Comparison of ENCODE assay signal across 10 cellular contexts in the genomic region with DNA sequence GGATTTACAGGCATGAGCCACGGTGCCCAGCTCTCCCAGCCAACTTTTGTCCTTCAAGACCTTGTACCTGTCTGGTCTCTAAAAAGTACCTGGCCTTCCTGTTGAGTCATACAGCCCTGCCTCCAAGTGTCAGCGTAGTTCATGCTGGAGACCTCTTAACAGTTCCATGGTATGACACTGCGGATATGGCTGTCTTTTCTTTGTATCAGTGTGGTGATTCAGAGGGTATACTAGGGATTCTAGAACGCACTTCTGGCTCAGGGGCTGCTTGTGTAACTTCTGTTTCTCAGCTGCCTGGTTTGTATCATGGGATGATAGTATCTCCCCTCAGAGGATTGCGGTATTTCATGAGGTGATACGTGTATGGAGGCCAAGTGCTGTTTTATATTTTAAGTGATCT. TPM values are rescaled to one million over a fixed set of nuclear protein-coding genes. Genes with fewer than 3 reads are reported as not detected.
A peak's percentile ranks its signal among the peaks of the same experiment; 100 is the strongest.
DNase-seq lines count a peak whose midpoint lies in the region; ATAC-seq and TF ChIP-seq lines count a peak whose summit lies in the region.
"Had no signal": no experiment of that assay in that cellular context is flagged by ENCODE, and none has a peak within 500 bp of the region (broad histone marks: within the 10 kb centered on the region; RNA-seq: fewer than 3 reads in every experiment).

No MANE protein-coding gene starts in this region.

- H3K9me3 Mint-ChIP-seq in activated naive CD4-positive, alpha-beta T cell treated with anti-CD3 and anti-CD28 coated beads for 36 hours: no peaks in the 10 kb centered on the region
- no peaks in the 10 kb centered on the region for H3K9me3 Mint-ChIP-seq in WTC11
- H3K9me3 Mint-ChIP-seq in stimulated activated naive CD8-positive, alpha-beta T cell treated with anti-CD3 and anti-CD28 coated beads, Interleukin-15, amount 100 ng/mL, for 72 hours: no peaks in the 10 kb centered on the region

- no peak for DNase-seq in activated naive CD4-positive, alpha-beta T cell treated with anti-CD3 and anti-CD28 coated beads for 36 hours
- no peak for DNase-seq in activated naive CD4-positive, alpha-beta T cell (lab: John Stamatoyannopoulos, UW)
- DNase-seq in WTC11 (ENCODE audit: low spot score): no peak
- DNase-seq in fibroblast of villous mesenchyme (ENCODE audit: low read depth): peak; percentile 88
- DNase-seq in stimulated activated naive CD8-positive, alpha-beta T cell treated with anti-CD3 and anti-CD28 coated beads, Interleukin-15, amount 100 ng/mL, for 72 hours: no peak
- DNase-seq in NCI-H1048 (lab: John Stamatoyannopoulos, UW): no peak
- DNase-seq in brain microvascular endothelial cell: no peak
- DNase-seq: NCI-H1105 treated with DMSO at 0.1 percent for 48 hours, Peyer's patch had no signal

- H3K27me3 ChIP-seq in brain microvascular endothelial cell (replicated peaks): no peaks in the 10 kb centered on the region
- H3K27me3 ChIP-seq: Peyer's patch had no signal

- TF ChIP-seq CTCF in WTC11 (IDR thresholded peaks at IDR 0.05) (no peak), fibroblast of villous mesenchyme (IDR thresholded peaks at IDR 0.05; ENCODE audit: insufficient read depth, low read depth, low read length) (no peak), brain microvascular endothelial cell (IDR thresholded peaks at IDR 0.05; ENCODE audit: low read depth, low read length, missing control alignments) (no peak)

- H3K36me3 Mint-ChIP-seq in activated naive CD4-positive, alpha-beta T cell treated with anti-CD3 and anti-CD28 coated beads for 36 hours (ENCODE audit: low read depth): peaks cover 14% of the 10 kb centered on the region
- H3K36me3 Mint-ChIP-seq in WTC11: no peaks in the 10 kb centered on the region

- intact Hi-C loops in activated naive CD4-positive, alpha-beta T cell treated with anti-CD3 and anti-CD28 coated beads for 36 hours (cut with micrococcal nuclease): loop anchor here (2.0 to 10.0 kb wide), 3 partner anchors 97 to 299 kb away; no protein-coding TSS in a partner anchor

- CTCF ChIA-PET in activated naive CD4-positive, alpha-beta T cell treated with anti-CD3 and anti-CD28 coated beads for 36 hours (lab: Charles Lee): interaction anchor here (0.6 to 0.7 kb wide), 2 partner anchors 58 to 97 kb away, joined by 3 read pairs; no protein-coding TSS in a partner anchor
- CTCF ChIA-PET in WTC11 (lab: Charles Lee): interaction anchor here (0.6 to 1.7 kb wide), 6 partner anchors 15 to 169 kb away, joined by 4 to 8 read pairs (median 4); no protein-coding TSS in a partner anchor

- peak overlapping the region; percentile 91 for H3K4me3 Mint-ChIP-seq in activated naive CD4-positive, alpha-beta T cell treated with anti-CD3 and anti-CD28 coated beads for 36 hours
- H3K4me3 Mint-ChIP-seq in WTC11: peak overlapping the region; percentile 96
- peak overlapping the region; percentile 87 to 94 for H3K4me3 Mint-ChIP-seq in stimulated activated naive CD8-positive, alpha-beta T cell treated with anti-CD3 and anti-CD28 coated beads, Interleukin-15, amount 100 ng/mL, for 72 hours

- no peak overlapping the region for H3K27ac ChIP-seq in brain microvascular endothelial cell

- ATAC-seq in WTC11 (no peak), GM21367 (IDR thresholded peaks at IDR 0.05; ENCODE audit: unreplicated experiment) (no peak)
- ATAC-seq in stimulated activated naive CD8-positive, alpha-beta T cell treated with anti-CD3 and anti-CD28 coated beads, Interleukin-15, amount 100 ng/mL, for 72 hours: no peak

- POLR2A ChIA-PET in WTC11 (lab: Charles Lee): interaction anchor here (0.7 kb wide), 1 partner anchor 19 kb away, joined by 4 read pairs; no protein-coding TSS in a partner anchor

- no peaks in the 10 kb centered on the region for H3K36me3 ChIP-seq in brain microvascular endothelial cell (replicated peaks)

- H3K4me3 ChIP-seq in fibroblast of villous mesenchyme (ENCODE audit: low read depth, low read length) (no peak overlapping the region), brain microvascular endothelial cell (ENCODE audit: low read depth, low read length) (no peak overlapping the region)

- H3K27me3 Mint-ChIP-seq in activated naive CD4-positive, alpha-beta T cell treated with anti-CD3 and anti-CD28 coated beads for 36 hours (ENCODE audit: low read depth): no peaks in the 10 kb centered on the region
- H3K27me3 Mint-ChIP-seq in WTC11 (ENCODE audit: low read depth): no peaks in the 10 kb centered on the region; the same call in 1 of the 2 replicates
- no peaks in the 10 kb centered on the region for H3K27me3 Mint-ChIP-seq in stimulated activated naive CD8-positive, alpha-beta T cell treated with anti-CD3 and anti-CD28 coated beads, Interleukin-15, amount 100 ng/mL, for 72 hours

- in situ Hi-C loops in brain microvascular endothelial cell (cut with HindIII; ENCODE audit: low pct_ligation_motif_present, low sequenced_read_pairs): no loop called here

- H3K27ac Mint-ChIP-seq in activated naive CD4-positive, alpha-beta T cell treated with anti-CD3 and anti-CD28 coated beads for 36 hours: no peak overlapping the region
- H3K27ac Mint-ChIP-seq in WTC11: peak overlapping the region; percentile 51; the same call in 1 of the 2 replicates
- H3K27ac Mint-ChIP-seq in stimulated activated naive CD8-positive, alpha-beta T cell treated with anti-CD3 and anti-CD28 coated beads, Interleukin-15, amount 100 ng/mL, for 72 hours: peak overlapping the region in 1 of 2 donors; percentile 31

- peaks cover 53% of the 10 kb centered on the region for H3K4me1 Mint-ChIP-seq in activated naive CD4-positive, alpha-beta T cell treated with anti-CD3 and anti-CD28 coated beads for 36 hours (ENCODE audit: low read depth)
- peaks cover 39% of the 10 kb centered on the region for H3K4me1 Mint-ChIP-seq in WTC11
- peaks cover 57% of the 10 kb centered on the region for H3K4me1 Mint-ChIP-seq in stimulated activated naive CD8-positive, alpha-beta T cell treated with anti-CD3 and anti-CD28 coated beads, Interleukin-15, amount 100 ng/mL, for 72 hours

TF ChIP-seq in WTC11, 78 proteins besides CTCF, POLR2A, EP300 and RAD21 (continues in another document):
- TF ChIP-seq ZNF396 (CRISPR knock-in tag; IDR thresholded peaks at IDR 0.05; ENCODE audit: borderline replicate concordance) (no peak), TEAD1 (CRISPR knock-in tag; IDR thresholded peaks at IDR 0.05) (no peak), PREB (CRISPR knock-in tag; IDR thresholded peaks at IDR 0.05; ENCODE audit: borderline replicate concordance) (no peak), FOXP1 (CRISPR knock-in tag; IDR thresholded peaks at IDR 0.05; ENCODE audit: borderline replicate concordance) (no peak), ATF6 (CRISPR knock-in tag; IDR thresholded peaks at IDR 0.05) (no peak), HMGA2 (CRISPR knock-in tag; IDR thresholded peaks at IDR 0.05) (no peak), NR2C2 (CRISPR knock-in tag; IDR thresholded peaks at IDR 0.05) (no peak), CBFB (CRISPR knock-in tag; IDR thresholded peaks at IDR 0.05; ENCODE audit: low read depth) (no peak), ZBTB43 (CRISPR knock-in tag; IDR thresholded peaks at IDR 0.05) (no peak), IRF2 (CRISPR knock-in tag; IDR thresholded peaks at IDR 0.05; ENCODE audit: borderline replicate concordance, low read depth) (no peak)
- TF ChIP-seq, protein P1, sequence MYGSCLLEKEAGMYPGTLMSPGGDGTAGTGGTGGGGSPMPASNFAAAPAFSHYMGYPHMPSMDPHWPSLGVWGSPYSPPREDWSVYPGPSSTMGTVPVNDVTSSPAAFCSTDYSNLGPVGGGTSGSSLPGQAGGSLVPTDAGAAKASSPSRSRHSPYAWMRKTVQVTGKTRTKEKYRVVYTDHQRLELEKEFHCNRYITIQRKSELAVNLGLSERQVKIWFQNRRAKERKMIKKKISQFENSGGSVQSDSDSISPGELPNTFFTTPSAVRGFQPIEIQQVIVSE (CRISPR knock-in tag; IDR thresholded peaks at IDR 0.05; ENCODE audit: borderline replicate concordance): no peak

RNA-seq across cellular contexts. Expression of gene TMEM11, which starts 2.0 kb away (rescaled TPM):
- 10 to 100 TPM; 23.6 to 28.2 TPM for total RNA-seq in activated naive CD4-positive, alpha-beta T cell treated with anti-CD3 and anti-CD28 coated beads for 36 hours
- total RNA-seq in WTC11 (2021) (32.9 to 37.0 TPM (median 33.9 TPM) in 3 replicates), fibroblast of villous mesenchyme (19.6 and 21.6 TPM in 2 replicates)

RNA-seq across cellular contexts. Expression of gene NATD1, which starts 37.3 kb away (rescaled TPM):
- 1 to 10 TPM; 2.1 to 2.5 TPM for total RNA-seq in activated naive CD4-positive, alpha-beta T cell treated with anti-CD3 and anti-CD28 coated beads for 36 hours
- total RNA-seq in WTC11 (2021): 10.1 to 11.2 TPM (median 11.1 TPM) in 3 replicates
- 2.6 and 3.0 TPM in 2 replicates for total RNA-seq in fibroblast of villous mesenchyme
